ENCODE assay signal across 8 cellular contexts in genomic region chr2:62705859-62706720, GRCh38. TPM values are rescaled to one million over a fixed set of nuclear protein-coding genes. Genes with fewer than 3 reads are reported as not detected.
DNase-seq lines count a peak whose midpoint lies in the region; ATAC-seq and TF ChIP-seq lines count a peak whose summit lies in the region.

No MANE protein-coding gene starts in this region.

- peaks cover 8% of the 10 kb centered on the region for H3K36me3 Mint-ChIP-seq in activated naive CD4-positive, alpha-beta T cell treated with anti-CD3 and anti-CD28 coated beads, Interleukin-2, amount 50 U/mL, for 24 hours
- H3K36me3 Mint-ChIP-seq in neural progenitor cell, result peaks cover 15% of the 10 kb centered on the region

- no peaks in the 10 kb centered on the region for H3K27me3 Mint-ChIP-seq in activated naive CD4-positive, alpha-beta T cell treated with anti-CD3 and anti-CD28 coated beads, Interleukin-2, amount 50 U/mL, for 24 hours
- no peaks in the 10 kb centered on the region for H3K27me3 Mint-ChIP-seq in neural progenitor cell (ENCODE audit: insufficient read depth, low read depth)

- H3K4me3 ChIP-seq in NT2/D1 (ENCODE audit: insufficient read length, low read depth) (peak overlapping the region; percentile 71), neural progenitor cell (peak overlapping the region; percentile 58)

- H3F3A ChIP-seq in neural progenitor cell (ENCODE audit: low read depth), result peaks cover 5% of the 10 kb centered on the region

- peaks cover 15% of the 10 kb centered on the region for H3K9me3 ChIP-seq in NT2/D1 (ENCODE audit: insufficient read depth, low read length)
- H3K9me3 ChIP-seq in neural progenitor cell (ENCODE audit: low read depth), result no peaks in the 10 kb centered on the region

- peaks cover 30% of the 10 kb centered on the region for H3K4me1 Mint-ChIP-seq in activated naive CD4-positive, alpha-beta T cell treated with anti-CD3 and anti-CD28 coated beads, Interleukin-2, amount 50 U/mL, for 24 hours
- peaks cover 32% of the 10 kb centered on the region for H3K4me1 Mint-ChIP-seq in neural progenitor cell

- peak; percentile 47 for TF ChIP-seq CTCF in neural progenitor cell (IDR thresholded peaks at IDR 0.05)

- H3K79me2 ChIP-seq in neural progenitor cell (ENCODE audit: low read depth), result peaks cover 50% of the 10 kb centered on the region

- no peaks in the 10 kb centered on the region for H3K9me3 Mint-ChIP-seq in activated naive CD4-positive, alpha-beta T cell treated with anti-CD3 and anti-CD28 coated beads, Interleukin-2, amount 50 U/mL, for 24 hours
- H3K9me3 Mint-ChIP-seq in neural progenitor cell, result peaks cover 9% of the 10 kb centered on the region

- peak overlapping the region; percentile 84 for H3K4me2 ChIP-seq in neural progenitor cell

- H3K27me3 ChIP-seq in NT2/D1 (ENCODE audit: insufficient read depth, insufficient read length), result no peaks in the 10 kb centered on the region
- no peaks in the 10 kb centered on the region for H3K27me3 ChIP-seq in neural progenitor cell

- H4K20me1 ChIP-seq in neural progenitor cell (ENCODE audit: low read depth), result no peaks in the 10 kb centered on the region

- H3K4me1 ChIP-seq in NT2/D1 (ENCODE audit: insufficient read depth, insufficient read length) (no peaks in the 10 kb centered on the region), neural progenitor cell (peaks cover 28% of the 10 kb centered on the region)

- H3K9ac ChIP-seq in NT2/D1 (ENCODE audit: insufficient read length, low read depth) (peak overlapping the region; percentile 85), neural progenitor cell (peak overlapping the region; percentile 16)

- peak; percentile 56 for DNase-seq in stimulated activated CD4-positive, alpha-beta T cell treated with anti-CD3 and anti-CD28 coated beads, Interleukin-15, amount 100 ng/mL, for 24 hours
- no peak for DNase-seq in stimulated activated CD4-positive, alpha-beta T cell treated with anti-CD3 and anti-CD28 coated beads, Interleukin-12 subunit alpha, Interleukin-12 subunit beta, amount 100 ng/mL, for 4 hours
- DNase-seq in NT2/D1 (ENCODE audit: low read depth, low spot score) (peak; percentile 44), germinal center (ENCODE audit: low spot score) (peak; percentile 37), neural progenitor cell (ENCODE audit: low spot score) (peak; percentile 44)

- ATAC-seq in HG03135 (IDR thresholded peaks at IDR 0.05; ENCODE audit: unreplicated experiment), result peak; percentile 10
- ATAC-seq in GM18520 (IDR thresholded peaks at IDR 0.05; ENCODE audit: unreplicated experiment), result no peak

- peaks cover 31% of the 10 kb centered on the region for H3K36me3 ChIP-seq in NT2/D1 (ENCODE audit: insufficient read depth, insufficient read length, low read length)
- peaks cover 24% of the 10 kb centered on the region for H3K36me3 ChIP-seq in neural progenitor cell

- H3K27ac ChIP-seq in neural progenitor cell, result peak overlapping the region; percentile 43

- H3K4me3 Mint-ChIP-seq in activated naive CD4-positive, alpha-beta T cell treated with anti-CD3 and anti-CD28 coated beads, Interleukin-2, amount 50 U/mL, for 24 hours, result peak overlapping the region; percentile 88
- H3K4me3 Mint-ChIP-seq in neural progenitor cell, result peak overlapping the region; percentile 93

- peak overlapping the region; percentile 49 for H2AFZ ChIP-seq in neural progenitor cell (replicated peaks)

- H3K27ac Mint-ChIP-seq in activated naive CD4-positive, alpha-beta T cell treated with anti-CD3 and anti-CD28 coated beads, Interleukin-2, amount 50 U/mL, for 24 hours, result peak overlapping the region; percentile 41
- H3K27ac Mint-ChIP-seq in neural progenitor cell, result peak overlapping the region; percentile 29

RNA-seq across cellular contexts. Expression of gene EHBP1, which starts 0.6 kb away (rescaled TPM):
- 51.5 and 65.8 TPM in 2 replicates for total RNA-seq in neural progenitor cell (ENCODE audit: low replicate concordance)
